ENCODE assay signal across 9 cellular contexts in genomic region chr13:39451860-39452301, GRCh38.
DNase-seq lines count a peak whose midpoint lies in the region; ATAC-seq and TF ChIP-seq lines count a peak whose summit lies in the region.
"Had no signal": no experiment of that assay in that cellular context is flagged by ENCODE, and none has a peak within 500 bp of the region (broad histone marks: within the 10 kb centered on the region; RNA-seq: fewer than 3 reads in every experiment).

No MANE protein-coding gene starts in this region.

- WGBS in body of pancreas, 2 donors = 35 to 45% methylated on average over 4 of the region's 4 CpGs

- no peaks in the 10 kb centered on the region for H3K27me3 ChIP-seq in body of pancreas
- H3K27me3 ChIP-seq in muscle layer of duodenum (ENCODE audit: low read depth, low read length) = no peaks in the 10 kb centered on the region

- H3K36me3 Mint-ChIP-seq in immature natural killer cell = no peaks in the 10 kb centered on the region

- no peak for TF ChIP-seq CTCF in body of pancreas (IDR thresholded peaks at IDR 0.05)

- peaks cover 0 to 8% (median 0%) of the 10 kb centered on the region in 6 donors for H3K9me3 Mint-ChIP-seq in immature natural killer cell
- H3K9me3 Mint-ChIP-seq: activated CD8-positive, alpha-beta T cell treated with anti-CD3 and anti-CD28 coated beads for 36 hours had no signal

- intact Hi-C loops in body of pancreas (cut with DNase I) = no loop called here

- H3K27me3 Mint-ChIP-seq in immature natural killer cell (ENCODE audit: low read depth in 3 of 3) = peaks cover 0 to 6% (median 0%) of the 10 kb centered on the region in 3 donors

- H3K4me3 Mint-ChIP-seq in immature natural killer cell = no peak overlapping the region
- H3K4me3 Mint-ChIP-seq: activated CD8-positive, alpha-beta T cell treated with anti-CD3 and anti-CD28 coated beads for 36 hours had no signal

- H3K36me3 ChIP-seq in body of pancreas (replicated peaks in 1 of 2; ENCODE audit: insufficient read depth in 1 of 2, low read depth in 2 of 2) (no peaks in the 10 kb centered on the region), muscle layer of duodenum (ENCODE audit: control insufficient read depth in 1 of 2, insufficient read depth in 2 of 2, low read length in 2 of 2) (no peaks in the 10 kb centered on the region)

- peak; percentile 33 for DNase-seq in DMS153 treated with DMSO at 0.1 percent for 48 hours (lab: John Stamatoyannopoulos, UW; ENCODE audit: unreplicated experiment)
- DNase-seq in NCI-H1417 treated with DMSO at 0.1 percent for 48 hours (lab: John Stamatoyannopoulos, UW) = peak; percentile 1
- peak; percentile 22 to 64 (median 37) for DNase-seq in body of pancreas
- DNase-seq in stimulated activated CD4-positive, alpha-beta T cell treated with anti-CD3 and anti-CD28 coated beads, Interleukin-4, amount 100 ng/mL, for 1 hour = no peak
- no peak for DNase-seq in immature natural killer cell
- DNase-seq in NCI-H1105 treated with DMSO at 0.1 percent for 48 hours (lab: John Stamatoyannopoulos, UW) = no peak
- DNase-seq in activated CD4-positive, alpha-beta T cell treated with anti-CD3 and anti-CD28 coated beads, Interleukin-2, amount 50 U/mL, for 4 hours = no peak
- DNase-seq: activated CD8-positive, alpha-beta T cell treated with anti-CD3 and anti-CD28 coated beads for 36 hours had no signal

- TF ChIP-seq POLR2A in body of pancreas (IDR thresholded peaks at IDR 0.05) = no peak

- H3K4me3 ChIP-seq in body of pancreas (no peak overlapping the region), muscle layer of duodenum (ENCODE audit: low read depth in 1 of 2, low read length in 2 of 2) (no peak overlapping the region)

- peaks cover 17% of the 10 kb centered on the region for H3K4me1 ChIP-seq in body of pancreas
- peaks cover 20 to 26% of the 10 kb centered on the region in 2 donors for H3K4me1 ChIP-seq in muscle layer of duodenum (ENCODE audit: control insufficient read depth in 1 of 2, insufficient read depth in 2 of 2, low read length in 2 of 2)

- H3K4me1 Mint-ChIP-seq in immature natural killer cell = no peaks in the 10 kb centered on the region

- no peak overlapping the region for H3K27ac Mint-ChIP-seq in immature natural killer cell
- H3K27ac Mint-ChIP-seq: activated CD8-positive, alpha-beta T cell treated with anti-CD3 and anti-CD28 coated beads for 36 hours had no signal

- H3K27ac ChIP-seq in body of pancreas (peak overlapping the region in 2 of 4 donors; percentile 10 to 43), muscle layer of duodenum (ENCODE audit: low read length) (peak overlapping the region; percentile 21)

- peak; percentile 79 for ATAC-seq in body of pancreas
- ATAC-seq: activated CD8-positive, alpha-beta T cell treated with anti-CD3 and anti-CD28 coated beads for 36 hours had no signal

- H3K9me3 ChIP-seq in body of pancreas = no peaks in the 10 kb centered on the region
- no peaks in the 10 kb centered on the region for H3K9me3 ChIP-seq in muscle layer of duodenum (ENCODE audit: control insufficient read depth in 1 of 2, low read length in 2 of 2)

Comparison
In these comparisons a context has a peak if more than half of its experiments do, and no peak if none do; other contexts are left out.
1. DNase-seq: peak in DMS153 treated with DMSO at 0.1 percent for 48 hours (single experiment), NCI-H1417 treated with DMSO at 0.1 percent for 48 hours (single experiment) and body of pancreas (4 of 4); none in stimulated activated CD4-positive, alpha-beta T cell treated with anti-CD3 and anti-CD28 coated beads, Interleukin-4, amount 100 ng/mL, for 1 hour (single experiment), immature natural killer cell (0 of 3), NCI-H1105 treated with DMSO at 0.1 percent for 48 hours (single experiment) and activated CD4-positive, alpha-beta T cell treated with anti-CD3 and anti-CD28 coated beads, Interleukin-2, amount 50 U/mL, for 4 hours (0 of 2).